In the genomic region with DNA sequence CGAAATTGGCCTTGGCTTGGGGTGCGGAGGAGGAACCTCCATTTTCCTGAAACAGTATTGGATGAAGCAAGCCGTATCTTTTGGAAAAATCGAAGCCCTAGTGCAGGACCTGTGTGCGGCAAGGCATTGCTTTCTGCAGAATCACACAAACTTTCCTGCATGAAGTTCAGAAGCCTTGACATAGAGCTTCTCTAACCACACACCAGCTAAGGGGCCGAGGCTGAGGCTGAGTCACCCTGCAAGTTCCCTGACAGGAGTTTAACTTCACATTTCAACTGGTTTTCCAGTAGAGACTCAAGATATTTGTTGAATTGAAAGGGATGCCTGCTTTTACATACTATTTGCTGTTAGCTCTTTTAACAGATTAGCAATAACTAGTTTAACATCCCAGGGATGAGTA, we compare ENCODE assay signal across 11 cellular contexts.
DNase-seq lines count a peak whose midpoint lies in the region; TF ChIP-seq lines count a peak whose summit lies in the region.
"Had no signal": no experiment of that assay in that cellular context is flagged by ENCODE, and none has a peak within 500 bp of the region (broad histone marks: within the 10 kb centered on the region; RNA-seq: fewer than 3 reads in every experiment).

No MANE protein-coding gene starts in this region.

- H3K4me3 ChIP-seq in Loucy (ENCODE audit: low read length, poor library complexity, severe bottlenecking) (peak overlapping the region; percentile 36), ectodermal cell (ENCODE audit: insufficient read depth, low read depth, low read length) (no peak overlapping the region), MM.1S (ENCODE audit: low read length) (no peak overlapping the region)
- H3K4me3 ChIP-seq: K562 had no signal

- peak; percentile 24 to 42 for DNase-seq in activated CD8-positive, alpha-beta memory T cell treated with anti-CD3 and anti-CD28 coated beads for 4 hours (ENCODE audit: low read depth in 2 of 2)
- peak; percentile 16 to 27 (median 21) for DNase-seq in stimulated activated CD4-positive, alpha-beta T cell treated with anti-CD3 and anti-CD28 coated beads, TNF-alpha, amount 100 ng/mL, for 1 hour (ENCODE audit: low read depth in 3 of 3, low spot score in 1 of 3)
- no peak for DNase-seq in NCI-H146 treated with DMSO at 0.1 percent for 48 hours (lab: John Stamatoyannopoulos, UW; ENCODE audit: unreplicated experiment)
- no peak for DNase-seq in NCI-H1930 (lab: John Stamatoyannopoulos, UW)
- no peak for DNase-seq in effector CD8-positive, alpha-beta T cell (lab: John Stamatoyannopoulos, UW)
- no peak for DNase-seq in MM.1S
- DNase-seq: mammary epithelial cell, SHP77 treated with DMSO at 0.1 percent for 48 hours had no signal

- H3F3A ChIP-seq in Loucy (ENCODE audit: low read depth), result no peaks in the 10 kb centered on the region
- H3F3A ChIP-seq in MM.1S (ENCODE audit: insufficient read depth, low read length), result no peaks in the 10 kb centered on the region

- H3K36me3 ChIP-seq in Loucy (ENCODE audit: insufficient read depth, low read length) (peaks cover 41% of the 10 kb centered on the region; the same call in 1 of the 2 replicates), ectodermal cell (ENCODE audit: control insufficient read depth, insufficient read depth, low read length) (no peaks in the 10 kb centered on the region), MM.1S (replicated peaks; ENCODE audit: insufficient read depth, low read length) (no peaks in the 10 kb centered on the region)

- H3K4me1 ChIP-seq in Loucy (ENCODE audit: insufficient read depth, low read length, poor library complexity, severe bottlenecking) (peaks cover 23% of the 10 kb centered on the region), ectodermal cell (ENCODE audit: control insufficient read depth, insufficient read depth, low read length) (no peaks in the 10 kb centered on the region), MM.1S (ENCODE audit: low read length) (no peaks in the 10 kb centered on the region)

- peaks cover 71% of the 10 kb centered on the region for H4K20me1 ChIP-seq in Loucy (ENCODE audit: insufficient read depth, low read length, poor library complexity, severe bottlenecking)
- 0 out of 2 replicates have a peak, but pooled peaks cover 4% of the 10 kb centered on the region for H4K20me1 ChIP-seq in MM.1S (ENCODE audit: insufficient read depth, low read length)

- H3K9ac ChIP-seq in Loucy (ENCODE audit: low read depth, low read length, poor library complexity, severe bottlenecking) (peak overlapping the region; percentile 40), MM.1S (ENCODE audit: low read length) (no peak overlapping the region)

- TF ChIP-seq CTCF in Loucy (conservative IDR thresholded peaks at IDR 0.05; ENCODE audit: low read length), result no peak
- TF ChIP-seq CTCF in MM.1S (IDR thresholded peaks at IDR 0.05; ENCODE audit: low read length), result no peak

- peak overlapping the region; percentile 70 for H3K4me2 ChIP-seq in Loucy (ENCODE audit: low read depth, low read length, poor library complexity, severe bottlenecking)
- no peak overlapping the region for H3K4me2 ChIP-seq in MM.1S (ENCODE audit: low read depth, low read length)

- H3K79me2 ChIP-seq in Loucy (ENCODE audit: insufficient read depth, low read length) (peaks cover 97% of the 10 kb centered on the region), MM.1S (ENCODE audit: low read length) (peaks cover 85% of the 10 kb centered on the region)

- 92 to 97% methylated on average over 6 of the region's 6 CpGs for WGBS in ectodermal cell, 2 experiments

- H3K27me3 ChIP-seq in Loucy (ENCODE audit: insufficient read depth, low read length, poor library complexity, severe bottlenecking) (no peaks in the 10 kb centered on the region), ectodermal cell (ENCODE audit: control insufficient read depth, insufficient read depth, low read length, poor library complexity, severe bottlenecking) (no peaks in the 10 kb centered on the region), MM.1S (replicated peaks; ENCODE audit: insufficient read depth, low read length) (no peaks in the 10 kb centered on the region)

- H3K9me3 ChIP-seq in Loucy (ENCODE audit: insufficient read depth, low read depth, low read length), result no peaks in the 10 kb centered on the region
- no peaks in the 10 kb centered on the region for H3K9me3 ChIP-seq in ectodermal cell (ENCODE audit: control insufficient read depth, low read length)
- no peaks in the 10 kb centered on the region for H3K9me3 ChIP-seq in MM.1S (replicated peaks; ENCODE audit: insufficient read depth, low read length)

- peak overlapping the region; percentile 16 for H3K27ac ChIP-seq in ectodermal cell (ENCODE audit: insufficient read depth, low read depth, low read length, poor library complexity, severe bottlenecking)
- H3K27ac ChIP-seq in MM.1S (ENCODE audit: low read length), result no peak overlapping the region

- H2AFZ ChIP-seq in Loucy (ENCODE audit: low read length), result no peak overlapping the region
- no peak overlapping the region for H2AFZ ChIP-seq in MM.1S (ENCODE audit: low read length)

- H3K9me2 ChIP-seq in Loucy (replicated peaks; ENCODE audit: low read depth, low read length), result no peaks in the 10 kb centered on the region
- no peaks in the 10 kb centered on the region for H3K9me2 ChIP-seq in MM.1S (replicated peaks; ENCODE audit: insufficient read depth, low read length)

Comparison
In these comparisons a context has a peak if more than half of its experiments do, and no peak if none do; other contexts are left out.
1. DNase-seq: peak in activated CD8-positive, alpha-beta memory T cell treated with anti-CD3 and anti-CD28 coated beads for 4 hours (2 of 2) and stimulated activated CD4-positive, alpha-beta T cell treated with anti-CD3 and anti-CD28 coated beads, TNF-alpha, amount 100 ng/mL, for 1 hour (3 of 3); none in NCI-H146 treated with DMSO at 0.1 percent for 48 hours (single experiment), NCI-H1930 (0 of 2), effector CD8-positive, alpha-beta T cell (single experiment) and MM.1S (single experiment).